Comparison of ENCODE assay signal across 8 cellular contexts in genomic region chr10:119667562-119668328, GRCh38. TPM values are rescaled to one million over a fixed set of nuclear protein-coding genes. Genes with fewer than 3 reads are reported as not detected.
A peak's percentile ranks its signal among the peaks of the same experiment; 100 is the strongest.
DNase-seq lines count a peak whose midpoint lies in the region; ATAC-seq lines count a peak whose summit lies in the region.

No MANE protein-coding gene starts in this region.

- intact Hi-C loops in sciatic nerve (cut with DNase I) = no loop called here

- ATAC-seq in sciatic nerve (peak; percentile 82), GM18870 (IDR thresholded peaks at IDR 0.05; ENCODE audit: unreplicated experiment) (no peak)

- DNase-seq in DMS153 (lab: John Stamatoyannopoulos, UW) = peak; percentile 45
- no peak for DNase-seq in DMS153 treated with DMSO at 0.1 percent for 48 hours (lab: John Stamatoyannopoulos, UW; ENCODE audit: unreplicated experiment)
- peak; percentile 68 for DNase-seq in SK-MEL-5 (ENCODE audit: low read depth, low spot score)
- DNase-seq in foreskin melanocyte = peak; percentile 88
- no peak for DNase-seq in sciatic nerve (ENCODE audit: low spot score)
- DNase-seq in NAMALWA (ENCODE audit: low spot score) = no peak
- no peak for DNase-seq in SIG-M5 treated with dmso at 0.1 percent for 504 hours (lab: John Stamatoyannopoulos, UW; ENCODE audit: unreplicated experiment)

- in situ Hi-C loops in SK-MEL-5 (cut with HindIII; ENCODE audit: low pct_unique_long_range_greater_than_20kb, low sequenced_read_pairs) = no loop called here

RNA-seq across cellular contexts. Expression of gene BAG3, which starts 16.6 kb away (rescaled TPM):
- total RNA-seq in SK-MEL-5 (2014; rRNA removed; shearing (Covaris generic)) = 6.2 and 6.4 TPM in 2 replicates
- polyA plus RNA-seq in SK-MEL-5 (2015; cell fraction: cytosol; rRNA removed) = 46.2 and 58.6 TPM in 2 replicates
- polyA plus RNA-seq in SK-MEL-5 (2015; cell fraction: nucleus; rRNA removed) = 14.3 and 16.0 TPM in 2 replicates
- 50.1 TPM for total RNA-seq in sciatic nerve

RNA-seq across cellular contexts. Expression of gene INPP5F, which starts 58.1 kb away (rescaled TPM):
- total RNA-seq in SK-MEL-5 (2014; rRNA removed; shearing (Covaris generic)) = 145 and 158 TPM in 2 replicates
- 121 and 164 TPM in 2 replicates for polyA plus RNA-seq in SK-MEL-5 (2015; cell fraction: cytosol; rRNA removed)
- 256 and 266 TPM in 2 replicates for polyA plus RNA-seq in SK-MEL-5 (2015; cell fraction: nucleus; rRNA removed)
- total RNA-seq in sciatic nerve = 50.6 TPM

Comparison
In these comparisons a context has a peak if more than half of its experiments do, and no peak if none do; other contexts are left out.
1. DNase-seq: peak in DMS153 (single experiment), SK-MEL-5 (single experiment) and foreskin melanocyte (single experiment); none in DMS153 treated with DMSO at 0.1 percent for 48 hours (single experiment), sciatic nerve (single experiment), NAMALWA (single experiment) and SIG-M5 treated with dmso at 0.1 percent for 504 hours (single experiment).